Comparison of ENCODE assay signal across 17 cellular contexts in the genomic region with DNA sequence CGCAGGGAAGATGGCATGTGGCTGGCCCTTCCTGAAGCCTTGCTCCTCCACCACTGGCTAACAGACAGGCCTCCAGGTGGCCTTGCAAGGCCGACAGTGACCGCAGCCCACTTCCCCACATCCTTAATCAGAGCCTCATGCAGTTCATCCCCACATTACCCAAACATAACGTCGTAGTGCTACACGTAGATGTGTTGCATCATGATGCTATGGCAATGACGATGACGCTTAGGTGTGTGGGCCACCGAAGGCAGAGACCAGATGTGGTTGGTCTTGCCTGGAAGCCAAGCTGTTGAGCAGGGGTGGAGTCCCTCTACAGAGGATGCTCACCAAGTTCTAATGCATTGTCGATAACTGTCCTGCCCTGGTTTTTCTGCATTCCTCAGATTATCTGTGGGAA. TPM values are rescaled to one million over a fixed set of nuclear protein-coding genes. Genes with fewer than 3 reads are reported as not detected.
"Had no signal": no experiment of that assay in that cellular context is flagged by ENCODE, and none has a peak within 500 bp of the region (broad histone marks: within the 10 kb centered on the region; RNA-seq: fewer than 3 reads in every experiment).

No MANE protein-coding gene starts in this region.

- H3K9me3 ChIP-seq: gastrocnemius medialis, left lung, ovary, stomach, thoracic aorta had no signal

- FAIRE-seq: kidney had no signal

- H3K27ac ChIP-seq: hepatocyte, ovary, thoracic aorta had no signal

- H3K36me3 ChIP-seq: gastrocnemius medialis, ovary, stomach, thoracic aorta had no signal

- H3K4me2 ChIP-seq: hepatocyte had no signal

- DNase-seq: activated CD4-positive, alpha-beta T cell treated with anti-CD3 and anti-CD28 coated beads, Interleukin-2, amount 50 U/mL, for 1 hour; activated CD8-positive, alpha-beta memory T cell treated with anti-CD3 and anti-CD28 coated beads for 24 hours; activated gamma-delta T cell treated with Interleukin-2 at 50 U/mL for 16 hours; activated naive CD8-positive, alpha-beta T cell treated with anti-CD3 and anti-CD28 coated beads, Interleukin-2, amount 10 ng/mL, durations not matched to agents 7 days and 5 days; effector memory CD8-positive, alpha-beta T cell; gastrocnemius medialis; kidney; left lung; stimulated activated CD4-positive, alpha-beta T cell treated with anti-CD3 and anti-CD28 coated beads, Interleukin-1b, Interleukin-23, amount 100 ng/mL, for 48 hours; stomach had no signal

- H3K4me3 ChIP-seq: hepatocyte, ovary, thoracic aorta had no signal

- H2AFZ ChIP-seq: hepatocyte had no signal

- H3K27me3 ChIP-seq: gastrocnemius medialis, hepatocyte, left lung, ovary had no signal

- ATAC-seq: activated CD4-positive, CD25-positive, alpha-beta regulatory T cell treated with anti-CD3 and anti-CD28 coated beads, Interleukin-2, amount 50 U/mL, for 24 hours; effector memory CD8-positive, alpha-beta T cell; gastrocnemius medialis; left lung had no signal

- H3K79me2 ChIP-seq: hepatocyte had no signal

RNA-seq across cellular contexts. Expression of a gene that starts 45.4 kb away (rescaled TPM):
- total RNA-seq: activated naive CD8-positive, alpha-beta T cell treated with anti-CD3 and anti-CD28 coated beads, Interleukin-2, amount 10 ng/mL, durations not matched to agents 7 days and 5 days; epithelial cell of proximal tubule; gastrocnemius medialis; kidney; left lung; neural crest cell; stomach; thoracic aorta; ureter had no signal
- polyA plus RNA-seq: hepatocyte, ovary, stomach had no signal
